Comparison of ENCODE assay signal across 20 cellular contexts in the genomic region with DNA sequence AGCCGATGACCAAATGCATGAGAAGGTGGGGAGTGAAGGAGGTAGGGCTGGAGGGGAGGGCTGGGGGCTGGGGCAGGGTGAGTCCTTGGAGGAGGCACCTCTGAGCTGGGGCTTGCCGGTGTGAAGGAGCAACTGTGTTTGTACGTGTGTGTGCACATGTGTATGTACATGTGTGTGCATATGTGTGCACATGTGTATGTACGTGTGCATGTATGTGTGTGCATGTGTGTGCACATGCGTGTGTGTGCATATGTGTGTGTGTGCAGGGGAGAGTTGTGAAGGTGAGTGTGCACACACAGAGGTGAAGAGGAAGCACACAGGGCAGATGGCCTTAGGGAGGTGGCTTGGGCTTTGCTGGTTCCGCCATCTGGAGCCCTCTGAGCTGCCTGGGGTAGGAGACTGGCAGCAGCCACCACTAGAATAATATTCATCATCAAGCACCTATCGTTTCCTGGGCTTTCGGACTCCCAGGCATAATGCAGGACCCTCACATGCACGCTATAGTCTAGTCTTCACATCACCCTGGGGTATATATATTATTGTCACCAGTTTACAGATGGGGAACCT.
"Had no signal": no experiment of that assay in that cellular context is flagged by ENCODE, and none has a peak within 500 bp of the region (broad histone marks: within the 10 kb centered on the region; RNA-seq: fewer than 3 reads in every experiment).

No MANE protein-coding gene starts in this region.

- H3K27me3 ChIP-seq: ascending aorta, tibial nerve, vagina had no signal

- H3K36me3 ChIP-seq: ascending aorta, vagina had no signal

- H3K27ac ChIP-seq: ascending aorta, tibial nerve, vagina had no signal

- H3K9me3 ChIP-seq: ascending aorta, tibial nerve, vagina had no signal

- DNase-seq: activated CD4-positive, alpha-beta T cell treated with anti-CD3 and anti-CD28 coated beads, Interleukin-2, amount 50 U/mL, for 4 hours; activated effector memory CD4-positive, alpha-beta T cell treated with anti-CD3 and anti-CD28 coated beads, Interleukin-2, amount 50 U/mL, for 16 hours; activated naive CD4-positive, alpha-beta T cell treated with anti-CD3 and anti-CD28 coated beads, Interleukin-2, amount 50 U/mL, for 16 hours; activated T-cell treated with anti-CD3 and anti-CD28 coated beads, Interleukin-2, amount 50 U/mL, for 72 hours; dermis blood vessel endothelial cell; effector memory CD4-positive, alpha-beta T cell; hippocampal formation; left colon; natural killer cell; retina; stimulated activated CD4-positive, alpha-beta T cell treated with anti-CD3 and anti-CD28 coated beads, Interleukin-12 subunit alpha, Interleukin-12 subunit beta, amount 100 ng/mL, for 4 hours; stimulated activated CD4-positive, alpha-beta T cell treated with anti-CD3 and anti-CD28 coated beads, Interleukin-2, amount 100 ng/mL, for 24 hours; stimulated activated naive CD8-positive, alpha-beta T cell treated with anti-CD3 and anti-CD28 coated beads, Interleukin-15, Interleukin-2, amounts not matched to agents 100 U/mL and 50 U/mL, for 24 hours; T-helper 2 cell had no signal

- H3K4me1 ChIP-seq: ascending aorta had no signal

- ATAC-seq: activated T-cell treated with anti-CD3 and anti-CD28 coated beads, Interleukin-2, amount 50 U/mL, for 72 hours; left colon; natural killer cell; stimulated activated naive CD8-positive, alpha-beta T cell treated with anti-CD3 and anti-CD28 coated beads, Interleukin-15, Interleukin-2, amounts not matched to agents 100 U/mL and 50 U/mL, for 24 hours had no signal

- H3K4me3 ChIP-seq: ascending aorta, lung, tibial nerve, vagina had no signal

- FAIRE-seq: endothelial cell of umbilical vein, islet of Langerhans had no signal
